9 cellular contexts compared by ENCODE assay signal in the genomic region with DNA sequence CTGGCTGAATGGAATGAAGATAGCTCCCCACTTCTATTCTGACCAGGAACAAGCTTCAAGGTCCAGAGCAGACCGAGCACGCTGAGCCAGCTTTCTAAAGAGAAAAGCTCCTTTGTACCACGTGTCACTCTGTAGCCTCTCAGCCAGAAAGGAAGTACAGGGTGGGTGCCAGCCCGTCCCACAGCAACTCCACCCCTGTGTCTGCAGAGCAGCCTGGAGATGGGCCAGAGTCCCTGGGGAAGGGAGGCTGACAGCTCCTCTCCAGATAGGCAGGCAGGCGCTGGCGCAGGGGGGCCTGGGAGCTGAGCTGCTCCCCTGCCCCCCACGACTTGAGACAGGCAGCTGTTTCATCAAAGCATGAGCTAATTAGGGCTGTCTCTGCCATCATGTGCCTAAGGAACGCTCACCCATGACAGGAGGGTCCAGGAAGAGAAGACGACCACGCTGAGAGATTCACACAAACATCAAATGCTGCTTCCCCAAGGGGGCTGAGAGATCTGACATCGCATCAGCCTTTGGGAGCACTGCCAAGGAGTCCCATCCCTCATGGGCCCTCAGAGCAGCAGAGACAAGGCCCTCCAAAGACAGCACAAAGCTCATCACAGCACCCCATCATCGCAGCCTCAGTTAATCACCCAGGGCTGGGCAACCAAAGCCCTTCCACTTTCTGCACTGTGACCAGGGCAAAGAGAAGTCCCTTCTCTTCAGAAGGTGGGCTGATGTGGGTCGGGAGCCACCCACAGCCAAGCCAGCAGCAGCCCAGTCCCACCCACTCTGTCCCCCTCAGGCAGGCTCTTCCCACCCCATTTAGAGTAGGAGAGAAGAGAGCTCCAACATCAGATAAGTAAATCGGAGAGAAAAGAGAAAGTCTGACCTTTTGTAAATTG.
DNase-seq lines count a peak whose midpoint lies in the region; ATAC-seq, FAIRE-seq and TF ChIP-seq lines count a peak whose summit lies in the region.
"Had no signal": no experiment of that assay in that cellular context is flagged by ENCODE, and none has a peak within 500 bp of the region (broad histone marks: within the 10 kb centered on the region; RNA-seq: fewer than 3 reads in every experiment).

No MANE protein-coding gene starts in this region.

- POLR2A ChIA-PET in activated CD4-positive, alpha-beta T cell treated with anti-CD3 and anti-CD28 coated beads for 36 hours (lab: Charles Lee): interaction anchor here (0.5 to 0.6 kb wide), 2 partner anchors 279 to 393 kb away, joined by 3 read pairs; no protein-coding TSS in a partner anchor

- H2AK5ac ChIP-seq in mesendoderm (ENCODE audit: low read length): no peak overlapping the region

- H3K4me3 Mint-ChIP-seq in activated CD4-positive, alpha-beta T cell treated with anti-CD3 and anti-CD28 coated beads for 36 hours: no peak overlapping the region
- H3K4me3 Mint-ChIP-seq in endodermal cell: no peak overlapping the region

- no peak overlapping the region for H3K27ac Mint-ChIP-seq in activated CD4-positive, alpha-beta T cell treated with anti-CD3 and anti-CD28 coated beads for 36 hours
- no peak overlapping the region for H3K27ac Mint-ChIP-seq in endodermal cell

- H4K5ac ChIP-seq in mesendoderm (ENCODE audit: low read length): no peak overlapping the region

- H3K56ac ChIP-seq in mesendoderm (ENCODE audit: low read length): no peak overlapping the region

- peaks cover 20% of the 10 kb centered on the region for H3K4me1 Mint-ChIP-seq in activated CD4-positive, alpha-beta T cell treated with anti-CD3 and anti-CD28 coated beads for 36 hours
- H3K4me1 Mint-ChIP-seq in endodermal cell: peaks cover 26% of the 10 kb centered on the region

- no peak overlapping the region for H3K4ac ChIP-seq in mesendoderm (ENCODE audit: low read depth, low read length)

- peak; percentile 83 for ATAC-seq in activated CD4-positive, alpha-beta T cell treated with anti-CD3 and anti-CD28 coated beads for 36 hours
- ATAC-seq in HG03460 (IDR thresholded peaks at IDR 0.05; ENCODE audit: unreplicated experiment): peak; percentile 78

- peak in 1 of 2 donors; percentile 52 for TF ChIP-seq EP300 in tibial nerve (IDR thresholded peaks at IDR 0.05)

- H2BK5ac ChIP-seq in mesendoderm (ENCODE audit: low read length): no peak overlapping the region

- no peak for FAIRE-seq in RCC 7860 (lab: Jason Lieb, UNC)

- H3K27me3 Mint-ChIP-seq in activated CD4-positive, alpha-beta T cell treated with anti-CD3 and anti-CD28 coated beads for 36 hours: no peaks in the 10 kb centered on the region
- H3K27me3 Mint-ChIP-seq in endodermal cell (ENCODE audit: insufficient read depth): no peaks in the 10 kb centered on the region

- intact Hi-C loops in activated CD4-positive, alpha-beta T cell treated with anti-CD3 and anti-CD28 coated beads for 36 hours (cut with DNase I, micrococcal nuclease): no loop called here

- no peak overlapping the region for H3K4me2 ChIP-seq in mesendoderm (ENCODE audit: low read length)

- no peak overlapping the region for H4K8ac ChIP-seq in mesendoderm (ENCODE audit: low read depth, low read length)

- TF ChIP-seq CTCF in endodermal cell (conservative IDR thresholded peaks at IDR 0.05) (no peak), tibial nerve (IDR thresholded peaks at IDR 0.05) (no peak)

- H3K79me1 ChIP-seq in mesendoderm (ENCODE audit: low read length): no peaks in the 10 kb centered on the region

- H2BK120ac ChIP-seq in mesendoderm (ENCODE audit: low read depth, low read length): no peak overlapping the region

- TF ChIP-seq POLR2A in tibial nerve (IDR thresholded peaks at IDR 0.05): no peak

- CTCF ChIA-PET in activated CD4-positive, alpha-beta T cell treated with anti-CD3 and anti-CD28 coated beads for 36 hours (lab: Charles Lee): interaction anchor here (2.3 kb wide), 1 partner anchor 9 kb away, joined by 7 read pairs; no protein-coding TSS in a partner anchor

- H2BK15ac ChIP-seq in mesendoderm (replicated peaks; ENCODE audit: low read depth): no peak overlapping the region

- no peaks in the 10 kb centered on the region for H3K27me3 ChIP-seq in endodermal cell (ENCODE audit: control insufficient read depth, insufficient read depth, low read length, poor library complexity, severe bottlenecking)
- H3K27me3 ChIP-seq in mesendoderm (ENCODE audit: insufficient read depth, low read length, poor library complexity): no peaks in the 10 kb centered on the region
- no peaks in the 10 kb centered on the region for H3K27me3 ChIP-seq in tibial nerve

- H3K27ac ChIP-seq in endodermal cell (ENCODE audit: low read depth, low read length) (peak overlapping the region; percentile 44), mesendoderm (ENCODE audit: low read depth, low read length) (no peak overlapping the region), tibial nerve (peak overlapping the region; percentile 69 to 89 (median 79))

- peak; percentile 20 for DNase-seq in activated CD4-positive, alpha-beta T cell treated with anti-CD3 and anti-CD28 coated beads for 36 hours
- no peak for DNase-seq in activated CD4-positive, alpha-beta T cell treated with anti-CD3 and anti-CD28 coated beads, Interleukin-2, amount 50 U/mL, for 48 hours
- DNase-seq in RCC 7860 (ENCODE audit: low spot score): peak; percentile 26
- DNase-seq in endodermal cell: no peak
- no peak for DNase-seq in mesendoderm
- DNase-seq in tibial nerve (ENCODE audit: low spot score in 2 of 2): peak; percentile 43 to 60
- no peak for DNase-seq in cortex of kidney (lab: John Stamatoyannopoulos, UW)

- no peaks in the 10 kb centered on the region for H3K9me3 ChIP-seq in endodermal cell (ENCODE audit: control insufficient read depth, low read length)
- H3K9me3 ChIP-seq in tibial nerve: no peaks in the 10 kb centered on the region

- H3K9ac ChIP-seq in endodermal cell (ENCODE audit: extremely low read depth, low read length, poor library complexity, severe bottlenecking) (no peak overlapping the region), mesendoderm (ENCODE audit: low read length) (no peak overlapping the region)

- H3K9me3 Mint-ChIP-seq in activated CD4-positive, alpha-beta T cell treated with anti-CD3 and anti-CD28 coated beads for 36 hours (ENCODE audit: low read depth): no peaks in the 10 kb centered on the region
- H3K9me3 Mint-ChIP-seq in endodermal cell: no peaks in the 10 kb centered on the region
- H3K9me3 Mint-ChIP-seq: CD8-positive, alpha-beta memory T cell had no signal

- H3K4me1 ChIP-seq in endodermal cell (ENCODE audit: control insufficient read depth, insufficient read depth, low read length): peaks cover 21% of the 10 kb centered on the region
- peaks cover 2% of the 10 kb centered on the region for H3K4me1 ChIP-seq in mesendoderm (ENCODE audit: control insufficient read depth, low read depth, low read length)
- peaks cover 3 to 75% (median 49%) of the 10 kb centered on the region in 4 donors for H3K4me1 ChIP-seq in tibial nerve

- no peak overlapping the region for H3K4me3 ChIP-seq in endodermal cell (ENCODE audit: low read length)
- H3K4me3 ChIP-seq in mesendoderm (ENCODE audit: low read length): no peak overlapping the region
- no peak overlapping the region for H3K4me3 ChIP-seq in tibial nerve

- H3K36me3 ChIP-seq in endodermal cell (ENCODE audit: control insufficient read depth, insufficient read depth, low read length) (no peaks in the 10 kb centered on the region), mesendoderm (ENCODE audit: control insufficient read depth, insufficient read depth, low read length) (no peaks in the 10 kb centered on the region), tibial nerve (no peaks in the 10 kb centered on the region)

- peak overlapping the region; percentile 11 for H3K23ac ChIP-seq in mesendoderm (ENCODE audit: low read length)

- H3K18ac ChIP-seq in mesendoderm (ENCODE audit: low read length): no peak overlapping the region

- 86 to 87% methylated on average over 9 to 14 of the region's 14 CpGs for WGBS in endodermal cell (ENCODE audit: insufficient coverage in 1 of 2, insufficient read length in 1 of 2), 2 experiments
- WGBS in mesendoderm (ENCODE audit: extremely low coverage, insufficient coverage, low lambda C conversion rate): no CpG with 5 or more reads among the region's 14 CpGs
- 25 to 44% methylated on average over 10 of the region's 14 CpGs for WGBS in tibial nerve, 2 donors

- H3K79me2 ChIP-seq in mesendoderm (ENCODE audit: control insufficient read depth, insufficient read depth, low read length): no peaks in the 10 kb centered on the region

- no peaks in the 10 kb centered on the region for H3K36me3 Mint-ChIP-seq in activated CD4-positive, alpha-beta T cell treated with anti-CD3 and anti-CD28 coated beads for 36 hours (ENCODE audit: low read depth)
- no peaks in the 10 kb centered on the region for H3K36me3 Mint-ChIP-seq in endodermal cell (ENCODE audit: low read depth)

Comparison
In these comparisons a context has a peak if more than half of its experiments do, and no peak if none do; other contexts are left out.
1. DNase-seq: peak in activated CD4-positive, alpha-beta T cell treated with anti-CD3 and anti-CD28 coated beads for 36 hours (single experiment), RCC 7860 (single experiment) and tibial nerve (2 of 2); none in activated CD4-positive, alpha-beta T cell treated with anti-CD3 and anti-CD28 coated beads, Interleukin-2, amount 50 U/mL, for 48 hours (0 of 2), endodermal cell (single experiment), mesendoderm (single experiment) and cortex of kidney (single experiment).